Comparison of ENCODE assay signal across 11 cellular contexts in genomic region chr10:121865554-121865953, GRCh38.
"Had no signal": no experiment of that assay in that cellular context is flagged by ENCODE, and none has a peak within 500 bp of the region (broad histone marks: within the 10 kb centered on the region; RNA-seq: fewer than 3 reads in every experiment).

No MANE protein-coding gene starts in this region.

- H3K79me2 ChIP-seq: parathyroid adenoma had no signal

- H3K4me1 Mint-ChIP-seq: stimulated activated naive CD8-positive, alpha-beta T cell treated with anti-CD3 and anti-CD28 coated beads, Interleukin-15, amount 100 ng/mL, for 72 hours had no signal

- H2AFZ ChIP-seq: parathyroid adenoma had no signal

- H3K4me3 Mint-ChIP-seq: activated naive CD4-positive, alpha-beta T cell treated with anti-CD3 and anti-CD28 coated beads for 36 hours; activated T-helper 17 cell treated with anti-CD3 and anti-CD28 coated beads, Interleukin-2, amount 50 U/mL, for 72 hours; naive B cell; stimulated activated naive CD8-positive, alpha-beta T cell treated with anti-CD3 and anti-CD28 coated beads, Interleukin-15, amount 100 ng/mL, for 72 hours had no signal

- H3K9me3 ChIP-seq: thoracic aorta had no signal

- H3K27ac Mint-ChIP-seq: activated naive CD4-positive, alpha-beta T cell treated with anti-CD3 and anti-CD28 coated beads for 36 hours; stimulated activated naive CD8-positive, alpha-beta T cell treated with anti-CD3 and anti-CD28 coated beads, Interleukin-15, amount 100 ng/mL, for 72 hours had no signal

- H3K27me3 Mint-ChIP-seq: activated T-helper 17 cell treated with anti-CD3 and anti-CD28 coated beads, Interleukin-2, amount 50 U/mL, for 72 hours; naive B cell; stimulated activated naive CD8-positive, alpha-beta T cell treated with anti-CD3 and anti-CD28 coated beads, Interleukin-15, amount 100 ng/mL, for 72 hours had no signal

- H3K27ac ChIP-seq: parathyroid adenoma, thoracic aorta had no signal

- H3K9ac ChIP-seq: parathyroid adenoma had no signal

- H3K4me3 ChIP-seq: lung, thoracic aorta had no signal

- H3K4me1 ChIP-seq: parathyroid adenoma had no signal

- ATAC-seq: activated T-helper 17 cell treated with anti-CD3 and anti-CD28 coated beads, Interleukin-2, amount 50 U/mL, for 72 hours; esophagus mucosa; stimulated activated naive CD8-positive, alpha-beta T cell treated with anti-CD3 and anti-CD28 coated beads, Interleukin-15, amount 100 ng/mL, for 72 hours had no signal

- DNase-seq: activated CD4-positive, alpha-beta T cell treated with anti-CD3 and anti-CD28 coated beads for 48 hours; activated naive CD4-positive, alpha-beta T cell treated with anti-CD3 and anti-CD28 coated beads for 36 hours; naive B cell; stimulated activated CD4-positive, alpha-beta T cell treated with anti-CD3 and anti-CD28 coated beads, Interleukin-4, amount 100 ng/mL, for 1 hour; stimulated activated CD8-positive, alpha-beta memory T cell treated with anti-CD3 and anti-CD28 coated beads, Interleukin-4, amount 100 ng/mL, for 48 hours; stimulated activated naive CD8-positive, alpha-beta T cell treated with anti-CD3 and anti-CD28 coated beads, Interleukin-15, amount 100 ng/mL, for 72 hours had no signal
